Comparison of ENCODE assay signal across 1 cellular context in the genomic region with DNA sequence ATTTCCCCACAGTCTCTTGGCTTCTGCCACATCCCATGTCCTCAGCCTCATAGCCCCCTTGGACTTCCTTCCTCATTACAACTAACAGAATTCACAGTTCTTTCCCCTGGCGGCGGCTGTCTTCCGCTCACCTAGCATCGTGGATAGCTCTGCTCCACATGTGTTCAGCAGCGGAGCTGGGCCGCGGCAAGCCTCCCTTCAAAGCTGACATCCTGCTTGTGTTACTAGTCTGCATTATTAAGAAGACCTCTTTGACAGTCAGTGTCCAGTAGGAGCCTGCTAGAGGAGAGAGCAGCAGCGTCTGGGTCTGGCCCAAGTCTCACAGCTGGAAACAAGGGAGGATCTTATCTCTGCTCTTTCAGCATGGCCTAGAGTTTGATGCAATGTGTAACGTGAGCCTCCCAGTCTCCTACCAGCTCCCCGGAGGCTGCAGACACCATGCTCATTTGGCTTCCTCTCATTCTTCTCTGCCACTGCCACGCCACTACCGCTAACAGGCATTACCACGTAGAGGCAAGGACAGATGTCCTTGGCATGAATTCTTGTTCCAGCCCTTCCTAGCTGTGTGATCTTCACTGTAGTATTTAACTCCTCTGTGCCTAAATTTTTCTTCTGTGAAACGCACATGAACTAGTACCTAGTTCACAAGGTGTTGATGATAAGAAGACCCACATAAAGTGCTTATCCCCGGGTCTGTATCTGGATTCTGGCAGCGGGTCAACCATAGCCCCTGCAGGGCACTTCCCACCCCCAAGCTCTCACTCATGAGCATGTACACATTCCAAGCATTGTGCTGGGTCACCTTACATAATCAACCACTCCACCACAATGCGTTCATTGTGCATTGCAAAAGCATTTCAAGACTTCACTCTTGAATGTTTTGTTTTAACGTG.
TF ChIP-seq lines count a peak whose summit lies in the region.

No MANE protein-coding gene starts in this region.

TF ChIP-seq in K562, 482 proteins besides CTCF, POLR2A, EP300 and RAD21 (continued from another document and continues in another):
- TF ChIP-seq ZFX (CRISPR knock-in tag; IDR thresholded peaks at IDR 0.05) (peak; percentile 27; the same call in 1 of the 2 replicates), MYNN (IDR thresholded peaks at IDR 0.05) (peak; percentile 82), MYNN (CRISPR knock-in tag; IDR thresholded peaks at IDR 0.05) (no peak), HDAC3 (IDR thresholded peaks at IDR 0.05; ENCODE audit: borderline replicate concordance, partially characterized antibody) (peak; percentile 31), TBP (optimal IDR thresholded peaks at IDR 0.05; ENCODE audit: low read depth, low read length) (no peak), FUS (optimal IDR thresholded peaks at IDR 0.05; ENCODE audit: low read depth, low read length) (no peak), KAT7 (CRISPR knock-in tag; IDR thresholded peaks at IDR 0.05; ENCODE audit: borderline replicate concordance) (0 out of 2 replicates have a peak, but pooled peaks have one; percentile 26), NCOR1 (IDR thresholded peaks at IDR 0.05) (peak; percentile 73), ZNF184 (CRISPR knock-in tag; IDR thresholded peaks at IDR 0.05) (no peak), PHB (CRISPR knock-in tag; IDR thresholded peaks at IDR 0.05) (no peak), JUNB (CRISPR knock-in tag; conservative IDR thresholded peaks at IDR 0.05) (no peak), KDM2B (CRISPR knock-in tag; IDR thresholded peaks at IDR 0.05) (no peak), ZNF232 (CRISPR knock-in tag; IDR thresholded peaks at IDR 0.05) (no peak), ZNF253 (CRISPR knock-in tag; conservative IDR thresholded peaks at IDR 0.05) (no peak), NR1H2 (CRISPR knock-in tag; IDR thresholded peaks at IDR 0.05) (no peak), MBD1 (CRISPR knock-in tag; IDR thresholded peaks at IDR 0.05) (no peak), NFIX (CRISPR knock-in tag; IDR thresholded peaks at IDR 0.05; ENCODE audit: low read depth) (no peak), CBFA2T2 (conservative IDR thresholded peaks at IDR 0.05) (peak; percentile 72), ZNF764 (CRISPR knock-in tag; IDR thresholded peaks at IDR 0.05; ENCODE audit: low read depth) (no peak), ZBED1 (IDR thresholded peaks at IDR 0.05) (0 out of 2 replicates have a peak, but pooled peaks have one; percentile 30), HLTF (IDR thresholded peaks at IDR 0.05) (no peak), MAFF (IDR thresholded peaks at IDR 0.05; ENCODE audit: low read length) (no peak), ELF1 (tag; IDR thresholded peaks at IDR 0.05) (no peak), RBM34 (IDR thresholded peaks at IDR 0.05; ENCODE audit: borderline replicate concordance, insufficient read depth, low read length) (no peak), GABPA (tag; conservative IDR thresholded peaks at IDR 0.05; ENCODE audit: low read depth) (no peak), ILF3 (IDR thresholded peaks at IDR 0.05; ENCODE audit: borderline replicate concordance) (no peak), NCOA1 (IDR thresholded peaks at IDR 0.05; ENCODE audit: low read depth) (peak; percentile 32; the same call in 1 of the 2 replicates), RBM15 (IDR thresholded peaks at IDR 0.05; ENCODE audit: insufficient read depth, low read length) (no peak), LEF1 (IDR thresholded peaks at IDR 0.05) (peak; percentile 85), USF1 (CRISPR knock-in tag; IDR thresholded peaks at IDR 0.05) (no peak), PATZ1 (CRISPR knock-in tag; IDR thresholded peaks at IDR 0.05; ENCODE audit: borderline replicate concordance) (no peak), MAFG (tag; conservative IDR thresholded peaks at IDR 0.05) (no peak), MYC (IDR thresholded peaks at IDR 0.05; ENCODE audit: low read depth, low read length) (peak; percentile 86), MYC (CRISPR knock-in tag; IDR thresholded peaks at IDR 0.05; ENCODE audit: borderline replicate concordance, low read depth) (no peak), BHLHE40 (IDR thresholded peaks at IDR 0.05; ENCODE audit: low read length) (peak; percentile 82), ARID1B (IDR thresholded peaks at IDR 0.05) (peak; percentile 86), AFF4 (CRISPR knock-in tag; IDR thresholded peaks at IDR 0.05) (no peak; the same call in 1 of the 2 replicates)
- TF ChIP-seq, protein P1, sequence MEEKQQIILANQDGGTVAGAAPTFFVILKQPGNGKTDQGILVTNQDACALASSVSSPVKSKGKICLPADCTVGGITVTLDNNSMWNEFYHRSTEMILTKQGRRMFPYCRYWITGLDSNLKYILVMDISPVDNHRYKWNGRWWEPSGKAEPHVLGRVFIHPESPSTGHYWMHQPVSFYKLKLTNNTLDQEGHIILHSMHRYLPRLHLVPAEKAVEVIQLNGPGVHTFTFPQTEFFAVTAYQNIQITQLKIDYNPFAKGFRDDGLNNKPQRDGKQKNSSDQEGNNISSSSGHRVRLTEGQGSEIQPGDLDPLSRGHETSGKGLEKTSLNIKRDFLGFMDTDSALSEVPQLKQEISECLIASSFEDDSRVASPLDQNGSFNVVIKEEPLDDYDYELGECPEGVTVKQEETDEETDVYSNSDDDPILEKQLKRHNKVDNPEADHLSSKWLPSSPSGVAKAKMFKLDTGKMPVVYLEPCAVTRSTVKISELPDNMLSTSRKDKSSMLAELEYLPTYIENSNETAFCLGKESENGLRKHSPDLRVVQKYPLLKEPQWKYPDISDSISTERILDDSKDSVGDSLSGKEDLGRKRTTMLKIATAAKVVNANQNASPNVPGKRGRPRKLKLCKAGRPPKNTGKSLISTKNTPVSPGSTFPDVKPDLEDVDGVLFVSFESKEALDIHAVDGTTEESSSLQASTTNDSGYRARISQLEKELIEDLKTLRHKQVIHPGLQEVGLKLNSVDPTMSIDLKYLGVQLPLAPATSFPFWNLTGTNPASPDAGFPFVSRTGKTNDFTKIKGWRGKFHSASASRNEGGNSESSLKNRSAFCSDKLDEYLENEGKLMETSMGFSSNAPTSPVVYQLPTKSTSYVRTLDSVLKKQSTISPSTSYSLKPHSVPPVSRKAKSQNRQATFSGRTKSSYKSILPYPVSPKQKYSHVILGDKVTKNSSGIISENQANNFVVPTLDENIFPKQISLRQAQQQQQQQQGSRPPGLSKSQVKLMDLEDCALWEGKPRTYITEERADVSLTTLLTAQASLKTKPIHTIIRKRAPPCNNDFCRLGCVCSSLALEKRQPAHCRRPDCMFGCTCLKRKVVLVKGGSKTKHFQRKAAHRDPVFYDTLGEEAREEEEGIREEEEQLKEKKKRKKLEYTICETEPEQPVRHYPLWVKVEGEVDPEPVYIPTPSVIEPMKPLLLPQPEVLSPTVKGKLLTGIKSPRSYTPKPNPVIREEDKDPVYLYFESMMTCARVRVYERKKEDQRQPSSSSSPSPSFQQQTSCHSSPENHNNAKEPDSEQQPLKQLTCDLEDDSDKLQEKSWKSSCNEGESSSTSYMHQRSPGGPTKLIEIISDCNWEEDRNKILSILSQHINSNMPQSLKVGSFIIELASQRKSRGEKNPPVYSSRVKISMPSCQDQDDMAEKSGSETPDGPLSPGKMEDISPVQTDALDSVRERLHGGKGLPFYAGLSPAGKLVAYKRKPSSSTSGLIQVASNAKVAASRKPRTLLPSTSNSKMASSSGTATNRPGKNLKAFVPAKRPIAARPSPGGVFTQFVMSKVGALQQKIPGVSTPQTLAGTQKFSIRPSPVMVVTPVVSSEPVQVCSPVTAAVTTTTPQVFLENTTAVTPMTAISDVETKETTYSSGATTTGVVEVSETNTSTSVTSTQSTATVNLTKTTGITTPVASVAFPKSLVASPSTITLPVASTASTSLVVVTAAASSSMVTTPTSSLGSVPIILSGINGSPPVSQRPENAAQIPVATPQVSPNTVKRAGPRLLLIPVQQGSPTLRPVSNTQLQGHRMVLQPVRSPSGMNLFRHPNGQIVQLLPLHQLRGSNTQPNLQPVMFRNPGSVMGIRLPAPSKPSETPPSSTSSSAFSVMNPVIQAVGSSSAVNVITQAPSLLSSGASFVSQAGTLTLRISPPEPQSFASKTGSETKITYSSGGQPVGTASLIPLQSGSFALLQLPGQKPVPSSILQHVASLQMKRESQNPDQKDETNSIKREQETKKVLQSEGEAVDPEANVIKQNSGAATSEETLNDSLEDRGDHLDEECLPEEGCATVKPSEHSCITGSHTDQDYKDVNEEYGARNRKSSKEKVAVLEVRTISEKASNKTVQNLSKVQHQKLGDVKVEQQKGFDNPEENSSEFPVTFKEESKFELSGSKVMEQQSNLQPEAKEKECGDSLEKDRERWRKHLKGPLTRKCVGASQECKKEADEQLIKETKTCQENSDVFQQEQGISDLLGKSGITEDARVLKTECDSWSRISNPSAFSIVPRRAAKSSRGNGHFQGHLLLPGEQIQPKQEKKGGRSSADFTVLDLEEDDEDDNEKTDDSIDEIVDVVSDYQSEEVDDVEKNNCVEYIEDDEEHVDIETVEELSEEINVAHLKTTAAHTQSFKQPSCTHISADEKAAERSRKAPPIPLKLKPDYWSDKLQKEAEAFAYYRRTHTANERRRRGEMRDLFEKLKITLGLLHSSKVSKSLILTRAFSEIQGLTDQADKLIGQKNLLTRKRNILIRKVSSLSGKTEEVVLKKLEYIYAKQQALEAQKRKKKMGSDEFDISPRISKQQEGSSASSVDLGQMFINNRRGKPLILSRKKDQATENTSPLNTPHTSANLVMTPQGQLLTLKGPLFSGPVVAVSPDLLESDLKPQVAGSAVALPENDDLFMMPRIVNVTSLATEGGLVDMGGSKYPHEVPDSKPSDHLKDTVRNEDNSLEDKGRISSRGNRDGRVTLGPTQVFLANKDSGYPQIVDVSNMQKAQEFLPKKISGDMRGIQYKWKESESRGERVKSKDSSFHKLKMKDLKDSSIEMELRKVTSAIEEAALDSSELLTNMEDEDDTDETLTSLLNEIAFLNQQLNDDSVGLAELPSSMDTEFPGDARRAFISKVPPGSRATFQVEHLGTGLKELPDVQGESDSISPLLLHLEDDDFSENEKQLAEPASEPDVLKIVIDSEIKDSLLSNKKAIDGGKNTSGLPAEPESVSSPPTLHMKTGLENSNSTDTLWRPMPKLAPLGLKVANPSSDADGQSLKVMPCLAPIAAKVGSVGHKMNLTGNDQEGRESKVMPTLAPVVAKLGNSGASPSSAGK (IDR thresholded peaks at IDR 0.05), result peak; percentile 82
- TF ChIP-seq, protein P2, sequence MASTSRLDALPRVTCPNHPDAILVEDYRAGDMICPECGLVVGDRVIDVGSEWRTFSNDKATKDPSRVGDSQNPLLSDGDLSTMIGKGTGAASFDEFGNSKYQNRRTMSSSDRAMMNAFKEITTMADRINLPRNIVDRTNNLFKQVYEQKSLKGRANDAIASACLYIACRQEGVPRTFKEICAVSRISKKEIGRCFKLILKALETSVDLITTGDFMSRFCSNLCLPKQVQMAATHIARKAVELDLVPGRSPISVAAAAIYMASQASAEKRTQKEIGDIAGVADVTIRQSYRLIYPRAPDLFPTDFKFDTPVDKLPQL (IDR thresholded peaks at IDR 0.05; ENCODE audit: extremely low read depth, insufficient read length), result no peak
